Comparison of ENCODE assay signal across 8 cellular contexts in the genomic region with DNA sequence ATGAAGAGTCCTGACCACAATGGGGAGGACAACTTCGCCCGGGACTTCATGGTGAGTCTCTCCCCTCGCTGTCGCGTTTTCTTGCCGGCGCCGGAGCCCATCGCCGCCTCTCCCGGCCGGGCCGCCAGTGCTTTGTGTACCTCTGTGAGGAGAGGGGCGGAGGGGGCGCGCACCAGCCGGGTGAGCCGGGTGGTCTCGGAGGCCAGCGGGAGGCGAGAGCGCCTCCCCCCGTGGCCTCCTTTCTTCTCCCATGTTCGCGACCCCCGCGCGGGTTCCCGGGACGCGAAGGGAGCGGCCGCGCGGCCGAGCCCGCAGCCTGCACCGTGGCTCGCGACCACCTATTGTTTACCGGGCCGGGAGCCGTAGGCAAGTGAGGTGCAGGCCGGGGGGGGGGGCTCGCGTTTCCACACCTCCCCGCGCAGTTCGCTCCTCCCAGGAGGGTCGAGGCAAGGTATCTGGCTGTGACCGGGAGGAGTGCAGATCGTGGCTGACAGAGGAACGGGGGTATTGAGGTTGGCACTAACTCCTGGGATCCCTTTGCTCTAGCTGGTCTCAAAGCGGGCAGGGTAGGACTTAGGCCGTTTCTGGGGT. TPM values are rescaled to one million over a fixed set of nuclear protein-coding genes. Genes with fewer than 3 reads are reported as not detected.
A peak's percentile ranks its signal among the peaks of the same experiment; 100 is the strongest.
DNase-seq lines count a peak whose midpoint lies in the region; ATAC-seq and TF ChIP-seq lines count a peak whose summit lies in the region.

No MANE protein-coding gene starts in this region.

- peak overlapping the region; percentile 70 for H3K9ac ChIP-seq in OCI-LY1 (ENCODE audit: low read length)

- peak; percentile 17 for ATAC-seq in GM18867 (IDR thresholded peaks at IDR 0.05; ENCODE audit: unreplicated experiment)
- ATAC-seq in HG03139 (IDR thresholded peaks at IDR 0.05; ENCODE audit: unreplicated experiment) = peak; percentile 9
- ATAC-seq in foreskin keratinocyte = no peak
- no peak for ATAC-seq in GM21360 (IDR thresholded peaks at IDR 0.05; ENCODE audit: unreplicated experiment)

- H3K27me3 ChIP-seq in OCI-LY1 (ENCODE audit: insufficient read depth, low read length) (no peaks in the 10 kb centered on the region), foreskin keratinocyte (no peaks in the 10 kb centered on the region)

- peak overlapping the region; percentile 75 for H3K4me3 ChIP-seq in OCI-LY1 (ENCODE audit: low read depth, low read length, poor library complexity, severe bottlenecking)

- H3K36me3 ChIP-seq in OCI-LY1 (ENCODE audit: insufficient read depth, low read length) = no peaks in the 10 kb centered on the region

- H3K9me3 ChIP-seq in OCI-LY1 (ENCODE audit: low read length) = no peaks in the 10 kb centered on the region

- H3K9me2 ChIP-seq in OCI-LY1 (ENCODE audit: low read depth, low read length) = no peaks in the 10 kb centered on the region

- H4K20me1 ChIP-seq in OCI-LY1 (ENCODE audit: insufficient read depth, low read length) = no peaks in the 10 kb centered on the region

- H3K4me2 ChIP-seq in OCI-LY1 (ENCODE audit: low read length) = peak overlapping the region; percentile 98

- no peaks in the 10 kb centered on the region for H3K79me2 ChIP-seq in OCI-LY1 (ENCODE audit: insufficient read depth, low read length)

- H3K27ac ChIP-seq in OCI-LY1 (ENCODE audit: low read depth, low read length, poor library complexity, severe bottlenecking) (no peak overlapping the region), foreskin keratinocyte (peak overlapping the region; percentile 84)

- H3K4me1 ChIP-seq in OCI-LY1 (ENCODE audit: insufficient read depth, low read length, severe bottlenecking) = peaks cover 18% of the 10 kb centered on the region
- peaks cover 42% of the 10 kb centered on the region for H3K4me1 ChIP-seq in foreskin keratinocyte

- H3F3A ChIP-seq in OCI-LY1 (ENCODE audit: insufficient read depth, low read length) = peaks cover under 1% of the 10 kb centered on the region; the same call in 1 of the 2 replicates

- DNase-seq in activated gamma-delta T cell treated with Interleukin-2 at 50 U/mL for 16 hours (peak; percentile 21), foreskin keratinocyte (no peak), nucleus accumbens (lab: John Stamatoyannopoulos, UW) (peak in 37 of 56 donors; percentile 8 to 64 (median 44)), ureter (ENCODE audit: low spot score) (peak; percentile 58)

- H2AFZ ChIP-seq in OCI-LY1 (ENCODE audit: low read length) = no peak overlapping the region

- no peak for TF ChIP-seq CTCF in OCI-LY1 (IDR thresholded peaks at IDR 0.05; ENCODE audit: low read length)
- TF ChIP-seq CTCF in foreskin keratinocyte (conservative IDR thresholded peaks at IDR 0.05) = no peak

RNA-seq across cellular contexts. Expression of a gene that starts 0.6 kb away (rescaled TPM):
- 63.4 and 75.4 TPM in 2 replicates for total RNA-seq in foreskin keratinocyte
- polyA plus RNA-seq in foreskin keratinocyte = 26.4 and 28.2 TPM in 2 replicates
- total RNA-seq in ureter = 72.9 TPM

Comparison
In these comparisons a context has a peak if more than half of its experiments do, and no peak if none do; other contexts are left out.
1. ATAC-seq: peak in GM18867 (single experiment) and HG03139 (single experiment); none in foreskin keratinocyte (single experiment) and GM21360 (single experiment).
2. DNase-seq: peak in activated gamma-delta T cell treated with Interleukin-2 at 50 U/mL for 16 hours (single experiment), nucleus accumbens (37 of 56) and ureter (single experiment); none in foreskin keratinocyte (0 of 2).